ENCODE assay signal across 2 cellular contexts in genomic region chr2:18266188-18266587, GRCh38.
TF ChIP-seq lines count a peak whose summit lies in the region.

No MANE protein-coding gene starts in this region.

TF ChIP-seq in HCT116, 20 proteins besides CTCF, POLR2A, EP300 and RAD21 (continued from another document):
- no peak for TF ChIP-seq TCF7L2 (IDR thresholded peaks at IDR 0.05; ENCODE audit: borderline replicate concordance, extremely low read depth, insufficient read depth, insufficient read length)
- TF ChIP-seq, protein P1, sequence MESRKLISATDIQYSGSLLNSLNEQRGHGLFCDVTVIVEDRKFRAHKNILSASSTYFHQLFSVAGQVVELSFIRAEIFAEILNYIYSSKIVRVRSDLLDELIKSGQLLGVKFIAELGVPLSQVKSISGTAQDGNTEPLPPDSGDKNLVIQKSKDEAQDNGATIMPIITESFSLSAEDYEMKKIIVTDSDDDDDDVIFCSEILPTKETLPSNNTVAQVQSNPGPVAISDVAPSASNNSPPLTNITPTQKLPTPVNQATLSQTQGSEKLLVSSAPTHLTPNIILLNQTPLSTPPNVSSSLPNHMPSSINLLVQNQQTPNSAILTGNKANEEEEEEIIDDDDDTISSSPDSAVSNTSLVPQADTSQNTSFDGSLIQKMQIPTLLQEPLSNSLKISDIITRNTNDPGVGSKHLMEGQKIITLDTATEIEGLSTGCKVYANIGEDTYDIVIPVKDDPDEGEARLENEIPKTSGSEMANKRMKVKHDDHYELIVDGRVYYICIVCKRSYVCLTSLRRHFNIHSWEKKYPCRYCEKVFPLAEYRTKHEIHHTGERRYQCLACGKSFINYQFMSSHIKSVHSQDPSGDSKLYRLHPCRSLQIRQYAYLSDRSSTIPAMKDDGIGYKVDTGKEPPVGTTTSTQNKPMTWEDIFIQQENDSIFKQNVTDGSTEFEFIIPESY (IDR thresholded peaks at IDR 0.05; ENCODE audit: extremely low read depth, insufficient replicate concordance, low read length): no peak
- TF ChIP-seq CEBPB (IDR thresholded peaks at IDR 0.05; ENCODE audit: low read depth): no peak
- no peak for TF ChIP-seq ZNF274 (IDR thresholded peaks at IDR 0.05; ENCODE audit: low read depth, low read length)
- TF ChIP-seq SIN3A (IDR thresholded peaks at IDR 0.05; ENCODE audit: low read depth): no peak
- no peak for TF ChIP-seq EZH2phosphoT487 (IDR thresholded peaks at IDR 0.05; ENCODE audit: borderline replicate concordance)
- TF ChIP-seq POLR2AphosphoS5 (IDR thresholded peaks at IDR 0.05; ENCODE audit: low read depth, low read length): no peak
- no peak for TF ChIP-seq EZH2 (IDR thresholded peaks at IDR 0.05)
- TF ChIP-seq ELF1 (IDR thresholded peaks at IDR 0.05; ENCODE audit: borderline replicate concordance, low read depth): no peak
- TF ChIP-seq MAX (IDR thresholded peaks at IDR 0.05): no peak
- no peak for TF ChIP-seq SRF (IDR thresholded peaks at IDR 0.05; ENCODE audit: low read depth)

TF ChIP-seq in SK-N-SH treated with all-trans-retinoic acid at 6 μM for 48 hours, 23 proteins besides CTCF, POLR2A, EP300 and RAD21 (continued from another document):
- TF ChIP-seq, protein P2, sequence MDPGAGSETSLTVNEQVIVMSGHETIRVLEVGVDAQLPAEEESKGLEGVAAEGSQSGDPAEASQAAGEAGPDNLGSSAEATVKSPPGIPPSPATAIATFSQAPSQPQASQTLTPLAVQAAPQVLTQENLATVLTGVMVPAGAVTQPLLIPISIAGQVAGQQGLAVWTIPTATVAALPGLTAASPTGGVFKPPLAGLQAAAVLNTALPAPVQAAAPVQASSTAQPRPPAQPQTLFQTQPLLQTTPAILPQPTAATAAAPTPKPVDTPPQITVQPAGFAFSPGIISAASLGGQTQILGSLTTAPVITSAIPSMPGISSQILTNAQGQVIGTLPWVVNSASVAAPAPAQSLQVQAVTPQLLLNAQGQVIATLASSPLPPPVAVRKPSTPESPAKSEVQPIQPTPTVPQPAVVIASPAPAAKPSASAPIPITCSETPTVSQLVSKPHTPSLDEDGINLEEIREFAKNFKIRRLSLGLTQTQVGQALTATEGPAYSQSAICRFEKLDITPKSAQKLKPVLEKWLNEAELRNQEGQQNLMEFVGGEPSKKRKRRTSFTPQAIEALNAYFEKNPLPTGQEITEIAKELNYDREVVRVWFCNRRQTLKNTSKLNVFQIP (CRISPR knock-in tag; IDR thresholded peaks at IDR 0.05; ENCODE audit: borderline replicate concordance, low read depth): no peak
- TF ChIP-seq CSRNP3 (CRISPR knock-in tag; IDR thresholded peaks at IDR 0.05) (no peak), BACH2 (CRISPR knock-in tag; IDR thresholded peaks at IDR 0.05; ENCODE audit: borderline replicate concordance) (no peak), TSHZ2 (CRISPR knock-in tag; IDR thresholded peaks at IDR 0.05) (no peak), ARNTL (CRISPR knock-in tag; IDR thresholded peaks at IDR 0.05; ENCODE audit: borderline replicate concordance, low read depth) (no peak)
